In the genomic region with DNA sequence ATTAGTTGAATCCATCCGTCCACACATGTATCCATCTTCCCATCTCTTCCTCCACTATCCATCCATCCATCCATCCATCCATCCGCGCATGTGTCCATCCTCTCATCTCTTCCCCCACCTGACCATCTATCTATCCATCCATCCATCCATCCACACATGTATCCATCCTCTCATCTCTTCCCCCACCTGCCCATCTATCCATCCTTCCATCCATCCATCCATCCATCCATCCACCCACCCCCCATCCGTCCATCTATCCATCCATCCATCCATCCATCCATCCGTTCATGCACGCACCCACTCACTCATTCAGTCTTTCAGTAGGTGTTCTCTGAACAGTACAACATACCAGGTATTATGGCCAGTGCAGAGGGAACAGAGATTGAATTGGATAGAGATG, we compare ENCODE assay signal across 18 cellular contexts. TPM values are rescaled to one million over a fixed set of nuclear protein-coding genes. Genes with fewer than 3 reads are reported as not detected.
DNase-seq lines count a peak whose midpoint lies in the region; TF ChIP-seq lines count a peak whose summit lies in the region.
"Had no signal": no experiment of that assay in that cellular context is flagged by ENCODE, and none has a peak within 500 bp of the region (broad histone marks: within the 10 kb centered on the region; RNA-seq: fewer than 3 reads in every experiment).

No MANE protein-coding gene starts in this region.

- peaks cover 24% of the 10 kb centered on the region for H3K36me3 Mint-ChIP-seq in neural crest cell (ENCODE audit: low read depth)
- H3K36me3 Mint-ChIP-seq: CD8-positive, alpha-beta T cell had no signal

- peak overlapping the region; percentile 12 for H3K4me3 Mint-ChIP-seq in neural crest cell
- H3K4me3 Mint-ChIP-seq: B cell; CD8-positive, alpha-beta T cell; HFFc6 had no signal

- POLR2A ChIA-PET in HEK293 (lab: Yijun Ruan, JAX) = no interaction called here

- WGBS in ectodermal cell, 2 experiments = 89 to 93% methylated on average over 6 of the region's 6 CpGs

- DNase-seq in neural crest cell (ENCODE audit: low read depth, low spot score) (no peak), uterus (no peak), SHP77 (lab: John Stamatoyannopoulos, UW) (no peak), ascending aorta (ENCODE audit: low spot score in 2 of 2) (no peak), Peyer's patch (no peak)
- DNase-seq: CD8-positive, alpha-beta T cell; COR-L47; DMS 273 treated with DMSO at 0.1 percent for 48 hours; DMS53; DND-41; EL; HCEC 1CT; HFFc6 had no signal

- intact Hi-C loops in uterus (cut with DNase I; ENCODE audit: low total_unique reads) = no loop called here
- intact Hi-C loops in ascending aorta (cut with DNase I) = no loop called here

- H3K27me3 ChIP-seq in ectodermal cell (ENCODE audit: control insufficient read depth, insufficient read depth, low read length, poor library complexity, severe bottlenecking) (no peaks in the 10 kb centered on the region), uterus (no peaks in the 10 kb centered on the region), ascending aorta (no peaks in the 10 kb centered on the region), Peyer's patch (no peaks in the 10 kb centered on the region)

- H3K4me1 ChIP-seq in HEK293 (ENCODE audit: control insufficient read depth, insufficient read depth, low read length) (no peaks in the 10 kb centered on the region), ectodermal cell (ENCODE audit: control insufficient read depth, insufficient read depth, low read length) (peaks cover 59% of the 10 kb centered on the region), uterus (peaks cover 0 to 4% of the 10 kb centered on the region in 2 donors), ascending aorta (no peaks in the 10 kb centered on the region), Peyer's patch (no peaks in the 10 kb centered on the region)
- H3K4me1 ChIP-seq: BLaER1 treated with 17β-estradiol and CSF1 and Interleukin-3, amounts not matched to agents 10 nM and 100 nM had no signal

- CTCF ChIA-PET in HEK293 (lab: Yijun Ruan, JAX) = no interaction called here

- TF ChIP-seq POLR2A in uterus (IDR thresholded peaks at IDR 0.05) (no peak), Peyer's patch (IDR thresholded peaks at IDR 0.05) (no peak)

- TF ChIP-seq CTCF in HEK293 (tag by site-specific recombination; IDR thresholded peaks at IDR 0.05) (no peak), neural crest cell (conservative IDR thresholded peaks at IDR 0.05) (no peak), uterus (IDR thresholded peaks at IDR 0.05) (no peak), ascending aorta (IDR thresholded peaks at IDR 0.05) (no peak), Peyer's patch (IDR thresholded peaks at IDR 0.05) (no peak)

- H3K4me1 Mint-ChIP-seq in neural crest cell = peaks cover 80% of the 10 kb centered on the region
- H3K4me1 Mint-ChIP-seq: B cell had no signal

- no peak overlapping the region for H3K27ac Mint-ChIP-seq in neural crest cell (ENCODE audit: unreplicated experiment)
- H3K27ac Mint-ChIP-seq: B cell; CD8-positive, alpha-beta T cell; HFFc6 had no signal

- H3K27ac ChIP-seq in HEK293 (ENCODE audit: extremely low read depth, low read depth, low read length) (no peak overlapping the region), ectodermal cell (ENCODE audit: insufficient read depth, low read depth, low read length, poor library complexity, severe bottlenecking) (peak overlapping the region; percentile 89), uterus (peak overlapping the region; percentile 82 to 89), ascending aorta (no peak overlapping the region), Peyer's patch (no peak overlapping the region)
- H3K27ac ChIP-seq: BLaER1 treated with 17β-estradiol and CSF1 and Interleukin-3, amounts not matched to agents 10 nM and 100 nM had no signal

- H3K27me3 Mint-ChIP-seq in neural crest cell (ENCODE audit: low read depth) = no peaks in the 10 kb centered on the region

- H3K9me3 ChIP-seq in HEK293 (ENCODE audit: control insufficient read depth, insufficient read depth, low read depth, low read length) = no peaks in the 10 kb centered on the region
- H3K9me3 ChIP-seq in ectodermal cell (ENCODE audit: control insufficient read depth, low read length) = no peaks in the 10 kb centered on the region
- H3K9me3 ChIP-seq in uterus = no peaks in the 10 kb centered on the region
- H3K9me3 ChIP-seq in ascending aorta = no peaks in the 10 kb centered on the region
- no peaks in the 10 kb centered on the region for H3K9me3 ChIP-seq in Peyer's patch

- H3K36me3 ChIP-seq in HEK293 (ENCODE audit: control insufficient read depth in 2 of 2, insufficient read depth in 1 of 2, low read length in 2 of 2) = no peaks in the 10 kb centered on the region
- H3K36me3 ChIP-seq in ectodermal cell (ENCODE audit: control insufficient read depth, insufficient read depth, low read length) = peaks cover 7% of the 10 kb centered on the region
- no peaks in the 10 kb centered on the region for H3K36me3 ChIP-seq in uterus
- no peaks in the 10 kb centered on the region for H3K36me3 ChIP-seq in ascending aorta
- H3K36me3 ChIP-seq in Peyer's patch = no peaks in the 10 kb centered on the region
- H3K36me3 ChIP-seq: BLaER1 treated with 17β-estradiol and CSF1 and Interleukin-3, amounts not matched to agents 10 nM and 100 nM had no signal

- H3K4me3 ChIP-seq in HEK293 (ENCODE audit: low read depth, low read length) = no peak overlapping the region
- H3K4me3 ChIP-seq in ectodermal cell (ENCODE audit: insufficient read depth, low read depth, low read length) = no peak overlapping the region
- H3K4me3 ChIP-seq in uterus = no peak overlapping the region
- H3K4me3 ChIP-seq in ascending aorta = no peak overlapping the region
- no peak overlapping the region for H3K4me3 ChIP-seq in Peyer's patch
- H3K4me3 ChIP-seq: BLaER1 treated with 17β-estradiol and CSF1 and Interleukin-3, amounts not matched to agents 10 nM and 100 nM; GM12878 had no signal

- H3K9me3 Mint-ChIP-seq in neural crest cell = no peaks in the 10 kb centered on the region
- H3K9me3 Mint-ChIP-seq: HFFc6 had no signal

TF ChIP-seq in HEK293, 187 proteins besides CTCF, POLR2A, EP300 and RAD21:
- TF ChIP-seq MEIS1 (CRISPR knock-in tag; IDR thresholded peaks at IDR 0.05; ENCODE audit: borderline replicate concordance) (no peak), ZXDB (tag by site-specific recombination; IDR thresholded peaks at IDR 0.05) (no peak), SP2 (tag by site-specific recombination; IDR thresholded peaks at IDR 0.05) (no peak), ZNF768 (tag by site-specific recombination; IDR thresholded peaks at IDR 0.05) (no peak), ZNF76 (tag by site-specific recombination; IDR thresholded peaks at IDR 0.05; ENCODE audit: borderline replicate concordance, low read depth) (no peak), ZNF701 (tag by site-specific recombination; IDR thresholded peaks at IDR 0.05) (no peak), ZNF366 (tag by site-specific recombination; conservative IDR thresholded peaks at IDR 0.05) (peak; percentile 95), ZBTB17 (tag by site-specific recombination; IDR thresholded peaks at IDR 0.05) (peak; percentile 31; the same call in 1 of the 2 replicates)

RNA-seq across cellular contexts. Expression of a gene that starts 18.9 kb away (rescaled TPM):
- polyA plus RNA-seq in ectodermal cell (2013, experiment 1 of 4) = 57.5 TPM
- polyA plus RNA-seq in ectodermal cell (2013, experiment 2 of 4) = 79.8 TPM
- polyA plus RNA-seq in ectodermal cell (2013, experiment 3 of 4) = 31.1 TPM
- polyA plus RNA-seq in ectodermal cell (2013, experiment 4 of 4) = 42.3 TPM
- total RNA-seq in neural crest cell = 132 and 143 TPM in 2 replicates
- 100 to 1,000 TPM in 2 of 4 donors, 10 to 100 TPM in 2; 20.3 to 166 (median 78.8) TPM for total RNA-seq in uterus
- 5.9 TPM for total RNA-seq in ascending aorta
- 1 to 10 TPM in 3 of 4 donors, under 1 TPM in 1; 0.88 to 4.1 (median 1.9) TPM for total RNA-seq in Peyer's patch

RNA-seq across cellular contexts. Expression of a gene that starts 48.9 kb away (rescaled TPM):
- 39.0 TPM for polyA plus RNA-seq in ectodermal cell (2013, experiment 1 of 4)
- polyA plus RNA-seq in ectodermal cell (2013, experiment 2 of 4) = 40.8 TPM
- polyA plus RNA-seq in ectodermal cell (2013, experiment 3 of 4) = 30.1 TPM
- 34.0 TPM for polyA plus RNA-seq in ectodermal cell (2013, experiment 4 of 4)
- total RNA-seq in neural crest cell (28.5 and 28.9 TPM in 2 replicates), uterus (10 to 100 TPM; 10.2 to 25.0 (median 20.7) TPM), ascending aorta (1.9 TPM), Peyer's patch (10 to 100 TPM in 1 of 4 donors, 1 to 10 TPM in 3; 6.3 to 10.2 (median 6.8) TPM)

Comparison
In these comparisons a context has a peak if more than half of its experiments do, and no peak if none do; other contexts are left out.
1. H3K27ac ChIP-seq: peak in ectodermal cell (single experiment) and uterus (2 of 2); none in HEK293 (single experiment), ascending aorta (0 of 2) and Peyer's patch (0 of 4).